Comparison of ENCODE assay signal across 1 cellular context in genomic region chr10:87861953-87862643, GRCh38.
TF ChIP-seq lines count a peak whose summit lies in the region.

No MANE protein-coding gene starts in this region.

TF ChIP-seq in GM12878, 131 proteins besides CTCF, POLR2A, EP300 and RAD21 (continued from another document and continues in another):
- TF ChIP-seq CUX1 (IDR thresholded peaks at IDR 0.05; ENCODE audit: insufficient replicate concordance, low read depth, low read length) (no peak), GATAD2B (conservative IDR thresholded peaks at IDR 0.05; ENCODE audit: low read depth) (peak; percentile 92), ZBTB40 (IDR thresholded peaks at IDR 0.05; ENCODE audit: borderline replicate concordance) (peak; percentile 73; the same call in 1 of the 2 replicates), RAD51 (IDR thresholded peaks at IDR 0.05) (peak; percentile 97), NRF1 (conservative IDR thresholded peaks at IDR 0.05; ENCODE audit: low read depth, low read length) (no peak; the same call in 1 of the 2 replicates), POU2F2 (IDR thresholded peaks at IDR 0.05; ENCODE audit: borderline replicate concordance, low read depth, low read length) (peak; percentile 93; the same call in 2 of the 3 replicates), BACH1 (IDR thresholded peaks at IDR 0.05; ENCODE audit: borderline replicate concordance) (peak; percentile 53; the same call in 1 of the 2 replicates), ZNF217 (IDR thresholded peaks at IDR 0.05) (no peak), CBX3 (IDR thresholded peaks at IDR 0.05; ENCODE audit: borderline replicate concordance, low read depth) (no peak), USF2 (IDR thresholded peaks at IDR 0.05; ENCODE audit: borderline replicate concordance, low read depth, low read length) (peak; percentile 83), ZSCAN29 (IDR thresholded peaks at IDR 0.05) (peak; percentile 97), ZNF622 (IDR thresholded peaks at IDR 0.05) (no peak), PKNOX1 (IDR thresholded peaks at IDR 0.05) (no peak; the same call in none of the 2 replicates), MLLT1 (IDR thresholded peaks at IDR 0.05) (peak; percentile 70), MTA3 (IDR thresholded peaks at IDR 0.05; ENCODE audit: borderline replicate concordance, low read length) (no peak; the same call in 1 of the 2 replicates), TCF12 (IDR thresholded peaks at IDR 0.05; ENCODE audit: low read depth, low read length) (peak; percentile 66; the same call in 1 of the 2 replicates), SIX5 (IDR thresholded peaks at IDR 0.05; ENCODE audit: low read depth, low read length, severe bottlenecking) (peak; percentile 2), USF1 (IDR thresholded peaks at IDR 0.05; ENCODE audit: borderline replicate concordance, extremely low read length, insufficient read depth, low read depth, low read length) (peak; percentile 85), ELK1 (IDR thresholded peaks at IDR 0.05; ENCODE audit: low read depth, low read length) (peak; percentile 67), RELA (IDR thresholded peaks at IDR 0.05; ENCODE audit: borderline replicate concordance, partially characterized antibody) (peak; percentile 79), TAF1 (IDR thresholded peaks at IDR 0.05; ENCODE audit: borderline replicate concordance, low read depth, low read length) (peak; percentile 96), MYC (IDR thresholded peaks at IDR 0.05; ENCODE audit: insufficient read depth, insufficient read length, insufficient replicate concordance, low read length, severe bottlenecking) (peak; percentile 90), NFXL1 (IDR thresholded peaks at IDR 0.05; ENCODE audit: borderline replicate concordance) (no peak), SREBF1 (IDR thresholded peaks at IDR 0.05; ENCODE audit: low read length) (no peak), JUNB (IDR thresholded peaks at IDR 0.05) (no peak), E2F8 (IDR thresholded peaks at IDR 0.05; ENCODE audit: low read depth, partially characterized antibody) (peak; percentile 15), ATF2 (IDR thresholded peaks at IDR 0.05; ENCODE audit: low read length) (0 out of 2 replicates have a peak, but pooled peaks have one; percentile 61), SUPT20H (IDR thresholded peaks at IDR 0.05; ENCODE audit: borderline replicate concordance, control insufficient read depth, low read depth, low read length) (no peak), SMARCA5 (IDR thresholded peaks at IDR 0.05) (peak; percentile 68; the same call in 1 of the 2 replicates)
